Comparison of ENCODE assay signal across 22 cellular contexts in the genomic region with DNA sequence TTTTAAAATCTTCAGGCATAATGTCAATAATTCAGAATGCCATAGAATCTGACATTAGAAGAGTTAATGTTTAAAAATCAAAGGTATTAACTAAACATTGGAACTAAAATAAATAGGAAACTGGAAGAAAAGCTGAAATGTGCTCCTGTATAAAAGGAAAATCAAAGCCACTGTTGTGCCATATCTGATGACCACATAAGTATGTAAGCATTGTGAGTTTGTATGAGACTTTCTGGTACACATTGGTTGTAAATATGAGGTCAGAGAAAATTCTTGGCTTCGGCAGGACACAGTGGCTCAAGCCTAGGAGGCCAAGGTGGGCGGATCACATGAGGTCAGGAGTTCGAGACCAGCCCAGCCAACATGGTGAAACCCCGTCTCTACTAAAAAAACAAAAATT.
"Had no signal": no experiment of that assay in that cellular context is flagged by ENCODE, and none has a peak within 500 bp of the region (broad histone marks: within the 10 kb centered on the region; RNA-seq: fewer than 3 reads in every experiment).

No MANE protein-coding gene starts in this region.

- H3K27ac Mint-ChIP-seq: activated CD8-positive, alpha-beta T cell treated with anti-CD3 and anti-CD28 coated beads, Interleukin-2, amount 10 ng/mL, durations not matched to agents 7 days and 5 days; activated naive CD4-positive, alpha-beta T cell treated with anti-CD3 and anti-CD28 coated beads, Interleukin-2, amount 50 U/mL, for 24 hours; endodermal cell; memory B cell; T-cell had no signal

- H3K27me3 Mint-ChIP-seq: activated naive CD4-positive, alpha-beta T cell treated with anti-CD3 and anti-CD28 coated beads, Interleukin-2, amount 50 U/mL, for 24 hours had no signal

- H3K9me3 ChIP-seq: gastroesophageal sphincter, heart left ventricle, left ventricle myocardium inferior, mucosa of descending colon, ovary, SK-N-SH, thyroid gland had no signal

- DNase-seq: activated CD4-positive, alpha-beta T cell treated with anti-CD3 and anti-CD28 coated beads, Interleukin-2, amount 10 ng/mL, durations not matched to agents 24 days and 14 days; activated CD4-positive, CD25-positive, alpha-beta regulatory T cell; activated CD8-positive, alpha-beta memory T cell treated with anti-CD3 and anti-CD28 coated beads, Interleukin-2, amount 50 U/mL, for 4 hours; activated CD8-positive, alpha-beta T cell treated with anti-CD3 and anti-CD28 coated beads, Interleukin-2, amount 10 ng/mL, durations not matched to agents 7 days and 5 days; activated gamma-delta T cell; activated T-cell treated with anti-CD3 and anti-CD28 coated beads, Interleukin-2, amount 50 U/mL, for 48 hours; endodermal cell; heart left ventricle; left ventricle myocardium inferior; mucosa of descending colon; naive B cell; ovary; SK-N-SH; stimulated activated CD4-positive, alpha-beta T cell treated with anti-CD3 and anti-CD28 coated beads, Interleukin-4, amount 100 ng/mL, for 1 hour; stimulated activated naive CD4-positive, alpha-beta T cell; T-cell; thyroid gland had no signal

- ATAC-seq: activated CD8-positive, alpha-beta T cell treated with anti-CD3 and anti-CD28 coated beads, Interleukin-2, amount 10 ng/mL, durations not matched to agents 7 days and 5 days; gastroesophageal sphincter; heart left ventricle; mucosa of descending colon; sciatic nerve; T-cell had no signal

- H3K27ac ChIP-seq: gastroesophageal sphincter, heart left ventricle, left ventricle myocardium inferior, ovary, thyroid gland had no signal

- H3K36me3 ChIP-seq: gastroesophageal sphincter, heart left ventricle, left ventricle myocardium inferior, ovary, thyroid gland had no signal

- H3K4me3 ChIP-seq: gastroesophageal sphincter, heart left ventricle, left ventricle myocardium inferior, mucosa of descending colon, ovary, smooth muscle cell, thyroid gland had no signal

- H3K4me1 ChIP-seq: gastroesophageal sphincter, heart left ventricle, left ventricle myocardium inferior, thyroid gland had no signal

- H3K9ac ChIP-seq: SK-N-SH had no signal

- H3K36me3 Mint-ChIP-seq: memory B cell, T-cell had no signal

- H3K4me1 Mint-ChIP-seq: endodermal cell had no signal

- H3K4me3 Mint-ChIP-seq: activated CD4-positive, alpha-beta T cell treated with anti-CD3 and anti-CD28 coated beads, Interleukin-2, amount 10 ng/mL, durations not matched to agents 24 days and 14 days; activated CD8-positive, alpha-beta T cell treated with anti-CD3 and anti-CD28 coated beads, Interleukin-2, amount 10 ng/mL, durations not matched to agents 7 days and 5 days; activated naive CD4-positive, alpha-beta T cell treated with anti-CD3 and anti-CD28 coated beads, Interleukin-2, amount 50 U/mL, for 24 hours; endodermal cell; memory B cell; T-cell had no signal

- H3K27me3 ChIP-seq: gastroesophageal sphincter, heart left ventricle, ovary, thyroid gland had no signal

- H3K9me3 Mint-ChIP-seq: activated naive CD4-positive, alpha-beta T cell treated with anti-CD3 and anti-CD28 coated beads, Interleukin-2, amount 50 U/mL, for 24 hours; endodermal cell; memory B cell; naive B cell; T-cell had no signal
